1 cellular context compared by ENCODE assay signal in genomic region chr20:32034581-32035397, GRCh38.
TF ChIP-seq lines count a peak whose summit lies in the region.

No MANE protein-coding gene starts in this region.

TF ChIP-seq in A549, 52 proteins besides CTCF, POLR2A, EP300 and RAD21 (continued from another document):
- TF ChIP-seq HES2 (IDR thresholded peaks at IDR 0.05) (no peak), FOXS1 (CRISPR knock-in tag; IDR thresholded peaks at IDR 0.05) (no peak), JUN (IDR thresholded peaks at IDR 0.05) (no peak), KDM5A (IDR thresholded peaks at IDR 0.05) (no peak), TFCP2L1 (CRISPR knock-in tag; IDR thresholded peaks at IDR 0.05) (no peak), CBX8 (IDR thresholded peaks at IDR 0.05) (no peak), SREBF2 (IDR thresholded peaks at IDR 0.05) (no peak)
TF ChIP-seq in A549: peak in this region for 0.
